1 cellular context compared by ENCODE assay signal in genomic region chr17:44014437-44015172, GRCh38.
TF ChIP-seq lines count a peak whose summit lies in the region.

Gene TMEM101, minus strand, starts transcription at chr17:44014963. Its CDS starts 11 bp downstream, at chr17:44014952.

TF ChIP-seq in GM23338, 12 proteins besides CTCF, POLR2A, EP300 and RAD21 (continued from another document):
- TF ChIP-seq ZNF462 (CRISPR knock-in tag; IDR thresholded peaks at IDR 0.05): no peak
- TF ChIP-seq CREB1 (CRISPR knock-in tag; IDR thresholded peaks at IDR 0.05; ENCODE audit: low read depth): peak; percentile 96
- no peak for TF ChIP-seq NANOG (IDR thresholded peaks at IDR 0.05; ENCODE audit: borderline replicate concordance)
- peak; percentile 90 for TF ChIP-seq POLR2AphosphoS5 (IDR thresholded peaks at IDR 0.05; ENCODE audit: low read depth)
- 0 out of 2 replicates have a peak, but pooled peaks have one; percentile 21 for TF ChIP-seq ZNF331 (CRISPR knock-in tag; IDR thresholded peaks at IDR 0.05; ENCODE audit: low read depth)
